In genomic region chr10:1477578-1477977, GRCh38 we compare ENCODE assay signal across 32 cellular contexts.
"Had no signal": no experiment of that assay in that cellular context is flagged by ENCODE, and none has a peak within 500 bp of the region (broad histone marks: within the 10 kb centered on the region; RNA-seq: fewer than 3 reads in every experiment).

No MANE protein-coding gene starts in this region.

- H3K4me3 Mint-ChIP-seq: activated B cell treated with CpG ODN at 0.5 μM for 24 hours; activated CD8-positive, alpha-beta T cell treated with anti-CD3 and anti-CD28 coated beads for 36 hours; activated naive CD4-positive, alpha-beta T cell treated with anti-CD3 and anti-CD28 coated beads for 36 hours; activated T-cell treated with anti-CD3 and anti-CD28 coated beads, Interleukin-2, amount 50 U/mL, for 4 hours; activated T-helper 17 cell treated with anti-CD3 and anti-CD28 coated beads, Interleukin-2, amount 50 U/mL, for 72 hours; effector memory CD8-positive, alpha-beta T cell; T-helper 17 cell; T-helper 2 cell treated with Interferon-gamma antibody and Interleukin-4, amounts not matched to agents 5 μg/mL and 100 μg/mL, for 36 hours had no signal

- H3K27ac Mint-ChIP-seq: activated B cell treated with CpG ODN at 0.5 μM for 24 hours; activated CD8-positive, alpha-beta T cell treated with anti-CD3 and anti-CD28 coated beads for 36 hours; activated naive CD4-positive, alpha-beta T cell treated with anti-CD3 and anti-CD28 coated beads for 36 hours; activated naive CD4-positive, alpha-beta T cell treated with anti-CD3 and anti-CD28 coated beads, Interleukin-2, amount 50 U/mL, for 72 hours; activated T-helper 17 cell treated with anti-CD3 and anti-CD28 coated beads, Interleukin-2, amount 50 U/mL, for 72 hours; effector memory CD8-positive, alpha-beta T cell; T-helper 17 cell; T-helper 2 cell treated with Interferon-gamma antibody and Interleukin-4, amounts not matched to agents 5 μg/mL and 100 μg/mL, for 36 hours had no signal

- H3K9me3 Mint-ChIP-seq: activated CD8-positive, alpha-beta T cell treated with anti-CD3 and anti-CD28 coated beads for 36 hours; activated naive CD4-positive, alpha-beta T cell treated with anti-CD3 and anti-CD28 coated beads for 36 hours; activated naive CD4-positive, alpha-beta T cell treated with anti-CD3 and anti-CD28 coated beads, Interleukin-2, amount 50 U/mL, for 72 hours; activated T-cell treated with anti-CD3 and anti-CD28 coated beads, Interleukin-2, amount 50 U/mL, for 4 hours; activated T-helper 17 cell treated with anti-CD3 and anti-CD28 coated beads, Interleukin-2, amount 50 U/mL, for 72 hours; effector memory CD8-positive, alpha-beta T cell; T-helper 2 cell treated with Interferon-gamma antibody and Interleukin-4, amounts not matched to agents 5 μg/mL and 100 μg/mL, for 36 hours had no signal

- H3K4me3 ChIP-seq: esophagus squamous epithelium, gastroesophageal sphincter had no signal

- H3K36me3 Mint-ChIP-seq: activated naive CD4-positive, alpha-beta T cell treated with anti-CD3 and anti-CD28 coated beads, Interleukin-2, amount 50 U/mL, for 72 hours had no signal

- H3K9me3 ChIP-seq: esophagus squamous epithelium, gastroesophageal sphincter had no signal

- H3K4me1 Mint-ChIP-seq: activated T-helper 17 cell treated with anti-CD3 and anti-CD28 coated beads, Interleukin-2, amount 50 U/mL, for 72 hours; T-helper 17 cell had no signal

- H3K4me1 ChIP-seq: esophagus squamous epithelium, gastroesophageal sphincter had no signal

- H3K27me3 ChIP-seq: brain microvascular endothelial cell had no signal

- H3K36me3 ChIP-seq: brain microvascular endothelial cell, esophagus squamous epithelium, gastroesophageal sphincter, WERI-Rb-1 had no signal

- DNase-seq: activated B cell treated with CpG ODN at 0.5 μM for 24 hours; activated CD4-positive, alpha-beta T cell treated with anti-CD3 and anti-CD28 coated beads for 48 hours; activated CD4-positive, alpha-beta T cell treated with anti-CD3 and anti-CD28 coated beads, Interleukin-2, amount 50 U/mL, for 1 hour; activated CD4-positive, alpha-beta T cell treated with anti-CD3 and anti-CD28 coated beads, Interleukin-2, amount 50 U/mL, for 48 hours; activated CD8-positive, alpha-beta memory T cell treated with anti-CD3 and anti-CD28 coated beads for 24 hours; activated CD8-positive, alpha-beta T cell treated with anti-CD3 and anti-CD28 coated beads for 36 hours; activated effector memory CD4-positive, alpha-beta T cell treated with Interleukin-2 at 50 U/mL for 16 hours; activated gamma-delta T cell treated with Interleukin-2 at 50 U/mL for 16 hours; activated naive CD4-positive, alpha-beta T cell treated with anti-CD3 and anti-CD28 coated beads for 36 hours; activated T-cell treated with anti-CD3 and anti-CD28 coated beads, Interleukin-2, amount 50 U/mL, for 4 hours; amniotic stem cell; anterior cingulate cortex; brain microvascular endothelial cell; caudate nucleus; cortex of kidney; dermis blood vessel endothelial cell; effector CD4-positive, alpha-beta T cell; effector memory CD8-positive, alpha-beta T cell; erythroblast; esophagus squamous epithelium; foreskin melanocyte; T-helper 1 cell; T-helper 17 cell; T1000; WERI-Rb-1 had no signal

- H3K27ac ChIP-seq: brain microvascular endothelial cell, esophagus squamous epithelium, gastroesophageal sphincter, WERI-Rb-1 had no signal

- ATAC-seq: activated CD4-positive, CD25-positive, alpha-beta regulatory T cell treated with anti-CD3 and anti-CD28 coated beads, Interleukin-2, amount 50 U/mL, for 24 hours; activated CD8-positive, alpha-beta T cell treated with anti-CD3 and anti-CD28 coated beads for 36 hours; activated naive CD4-positive, alpha-beta T cell treated with anti-CD3 and anti-CD28 coated beads, Interleukin-2, amount 50 U/mL, for 72 hours; activated T-cell treated with anti-CD3 and anti-CD28 coated beads, Interleukin-2, amount 50 U/mL, for 4 hours; activated T-helper 17 cell treated with anti-CD3 and anti-CD28 coated beads, Interleukin-2, amount 50 U/mL, for 72 hours; effector memory CD8-positive, alpha-beta T cell; gastroesophageal sphincter; T-helper 17 cell had no signal

- FAIRE-seq: astrocyte, colon had no signal
